In genomic region chr11:114398303-114398920, GRCh38 we compare ENCODE assay signal across 11 cellular contexts. TPM values are rescaled to one million over a fixed set of nuclear protein-coding genes. Genes with fewer than 3 reads are reported as not detected.
A peak's percentile ranks its signal among the peaks of the same experiment; 100 is the strongest.
DNase-seq lines count a peak whose midpoint lies in the region; ATAC-seq, FAIRE-seq and TF ChIP-seq lines count a peak whose summit lies in the region.
"Had no signal": no experiment of that assay in that cellular context is flagged by ENCODE, and none has a peak within 500 bp of the region (broad histone marks: within the 10 kb centered on the region; RNA-seq: fewer than 3 reads in every experiment).

No MANE protein-coding gene starts in this region.

- peak overlapping the region; percentile 94 for H3K4me3 Mint-ChIP-seq in astrocyte (ENCODE audit: unreplicated experiment)
- peak overlapping the region; percentile 8 to 99 (median 96) for H3K4me3 Mint-ChIP-seq in naive thymus-derived CD4-positive, alpha-beta T cell

- H3K27me3 Mint-ChIP-seq in astrocyte (ENCODE audit: low read depth, unreplicated experiment) = no peaks in the 10 kb centered on the region
- peaks cover 0 to 5% (median 0%) of the 10 kb centered on the region in 5 donors for H3K27me3 Mint-ChIP-seq in naive thymus-derived CD4-positive, alpha-beta T cell

- no peak for TF ChIP-seq RAD21 in HCT116 (IDR thresholded peaks at IDR 0.05; ENCODE audit: low read depth)

- no peak for DNase-seq in AG04450 (ENCODE audit: low read depth, low spot score)
- no peak for DNase-seq in HCT116 (ENCODE audit: low read depth, low spot score)
- DNase-seq in astrocyte (ENCODE audit: low read depth) = no peak
- no peak for DNase-seq in naive thymus-derived CD4-positive, alpha-beta T cell
- no peak for DNase-seq in GM19239 (ENCODE audit: insufficient read length, low spot score)
- DNase-seq in NCI-H446 treated with DMSO at 0.1 percent for 48 hours (lab: John Stamatoyannopoulos, UW) = no peak
- no peak for DNase-seq in DMS 273 treated with DMSO at 0.1 percent for 48 hours (lab: John Stamatoyannopoulos, UW)
- DNase-seq: GDM1, mucosa of descending colon had no signal

- H2AFZ ChIP-seq in HCT116 (ENCODE audit: low read depth, low read length, poor library complexity, severe bottlenecking) (no peak overlapping the region), astrocyte (ENCODE audit: low read depth, low read length) (no peak overlapping the region)

- H3K9me3 ChIP-seq in AG04450 (ENCODE audit: control insufficient read depth, insufficient read depth, low read length) (no peaks in the 10 kb centered on the region), HCT116 (ENCODE audit: control insufficient read depth in 1 of 2, insufficient read depth in 1 of 2, low read depth in 1 of 2, low read length in 2 of 2) (no peaks in the 10 kb centered on the region), astrocyte (ENCODE audit: insufficient read depth, low read depth, low read length) (no peaks in the 10 kb centered on the region)
- no peaks in the 10 kb centered on the region for H3K9me3 ChIP-seq in naive thymus-derived CD4-positive, alpha-beta T cell (ENCODE audit: control insufficient read depth in 2 of 3, low read length in 3 of 3)
- H3K9me3 ChIP-seq: mucosa of descending colon had no signal

- TF ChIP-seq CTCF in AG04450 (IDR thresholded peaks at IDR 0.05; ENCODE audit: low read depth, low read length) (no peak), HCT116 (IDR thresholded peaks at IDR 0.05 in 2 of 3, conservative IDR thresholded peaks at IDR 0.05 in 1 of 3; ENCODE audit: borderline replicate concordance in 1 of 3, insufficient read depth in 1 of 3, low read depth in 2 of 3, low read length in 2 of 3) (no peak), astrocyte (IDR thresholded peaks at IDR 0.05; ENCODE audit: insufficient read depth, low read depth, low read length) (no peak)

- ATAC-seq in HCT116 = no peak
- ATAC-seq in naive thymus-derived CD4-positive, alpha-beta T cell = no peak
- no peak for ATAC-seq in GM21528 (IDR thresholded peaks at IDR 0.05; ENCODE audit: low FRiP score, unreplicated experiment)
- ATAC-seq: mucosa of descending colon, Panc1 had no signal

- RAD21 ChIA-PET in HCT116 (lab: Charles Lee; ENCODE audit: low non-redundant PET in 1 of 2, low total read pairs in 2 of 2, uncharacterized antibody in 2 of 2, unreplicated experiment in 2 of 2) = interaction anchor here in 1 of 2 experiments (0.6 kb wide), 1 partner anchor 298 kb away, joined by 3 read pairs; no protein-coding TSS in a partner anchor

- H3K4me3 ChIP-seq in AG04450 (ENCODE audit: low read depth, low read length) (peak overlapping the region; percentile 93), HCT116 (replicated peaks in 1 of 2; ENCODE audit: low read depth in 1 of 2, low read length in 2 of 2) (no peak overlapping the region), astrocyte (ENCODE audit: insufficient read depth, low read depth, low read length) (peak overlapping the region; percentile 99)
- H3K4me3 ChIP-seq in naive thymus-derived CD4-positive, alpha-beta T cell (ENCODE audit: low read length) = no peak overlapping the region
- H3K4me3 ChIP-seq: mucosa of descending colon had no signal

- peaks cover 47% of the 10 kb centered on the region for H3K79me2 ChIP-seq in HCT116 (ENCODE audit: insufficient read depth, low read length)
- peaks cover 45% of the 10 kb centered on the region for H3K79me2 ChIP-seq in astrocyte (ENCODE audit: insufficient read depth, low read length)

- H3K27ac Mint-ChIP-seq in astrocyte (ENCODE audit: unreplicated experiment) = peak overlapping the region; percentile 99
- H3K27ac Mint-ChIP-seq in naive thymus-derived CD4-positive, alpha-beta T cell = peak overlapping the region in 8 of 9 donors; percentile 14 to 99 (median 98)

- H3K36me3 ChIP-seq in HCT116 (ENCODE audit: control insufficient read depth in 1 of 2, insufficient read depth in 2 of 2, low read length in 2 of 2) (peaks cover 0 to 7% of the 10 kb centered on the region in 2 experiments; a peak in 1 of 4 replicates), astrocyte (ENCODE audit: insufficient read depth, low read length) (peaks cover 3% of the 10 kb centered on the region)
- H3K36me3 ChIP-seq in naive thymus-derived CD4-positive, alpha-beta T cell (ENCODE audit: control insufficient read depth in 2 of 3, insufficient read depth in 3 of 3, low read length in 3 of 3) = peaks cover 0 to 3% (median 0%) of the 10 kb centered on the region in 3 experiments

- H3K4me1 Mint-ChIP-seq in astrocyte (ENCODE audit: low read depth, unreplicated experiment) = peaks cover 20% of the 10 kb centered on the region
- H3K4me1 Mint-ChIP-seq in naive thymus-derived CD4-positive, alpha-beta T cell = peaks cover 27 to 59% (median 49%) of the 10 kb centered on the region in 7 donors

- CTCF ChIA-PET in AG04450 (lab: Charles Lee) = interaction anchor here (0.9 to 2.2 kb wide), 7 partner anchors 13 to 117 kb away, joined by 3 to 13 read pairs (median 3); no protein-coding TSS in a partner anchor
- CTCF ChIA-PET in HCT116 (lab: Charles Lee) = no interaction called here
- CTCF ChIA-PET in naive thymus-derived CD4-positive, alpha-beta T cell (lab: Charles Lee) = interaction anchor here (0.7 kb wide), 2 partner anchors 9 to 18 kb away, joined by 3 read pairs; no protein-coding TSS in a partner anchor

- H3K4me2 ChIP-seq in HCT116 (ENCODE audit: low read length) (peak overlapping the region; percentile 89; the same call in 1 of the 2 replicates), astrocyte (ENCODE audit: low read length) (peak overlapping the region; percentile 89)

- FAIRE-seq in astrocyte (lab: Jason Lieb, UNC) (no peak), GM19239 (lab: Jason Lieb, UNC) (no peak)

- H3K4me1 ChIP-seq in HCT116 (ENCODE audit: control insufficient read depth in 1 of 2, insufficient read depth in 2 of 2, low read length in 2 of 2) = peaks cover 0 to 14% of the 10 kb centered on the region in 2 experiments; a peak in 2 of 4 replicates
- peaks cover 16% of the 10 kb centered on the region for H3K4me1 ChIP-seq in astrocyte (ENCODE audit: insufficient read depth, low read length)
- peaks cover 18 to 20% of the 10 kb centered on the region in 2 donors for H3K4me1 ChIP-seq in naive thymus-derived CD4-positive, alpha-beta T cell (ENCODE audit: control insufficient read depth in 2 of 2, insufficient read depth in 2 of 2, low read length in 2 of 2)

- H3K27me3 ChIP-seq in AG04450 (ENCODE audit: control insufficient read depth, insufficient read depth, low read length) (no peaks in the 10 kb centered on the region), HCT116 (ENCODE audit: insufficient read depth, low read length) (0 out of 2 replicates have a peak, but pooled peaks cover under 1% of the 10 kb centered on the region), astrocyte (ENCODE audit: insufficient read depth, low read length) (no peaks in the 10 kb centered on the region)
- no peaks in the 10 kb centered on the region for H3K27me3 ChIP-seq in naive thymus-derived CD4-positive, alpha-beta T cell (ENCODE audit: control insufficient read depth in 2 of 2, insufficient read depth in 2 of 2, low read length in 2 of 2)

- no peaks in the 10 kb centered on the region for H3K9me3 Mint-ChIP-seq in astrocyte (ENCODE audit: unreplicated experiment)
- H3K9me3 Mint-ChIP-seq in naive thymus-derived CD4-positive, alpha-beta T cell = peaks cover 0 to 4% (median 0%) of the 10 kb centered on the region in 11 donors

- no peak overlapping the region for H3K27ac ChIP-seq in AG04450 (ENCODE audit: low read depth, low read length)
- H3K27ac ChIP-seq in HCT116 (ENCODE audit: low read depth, low read length) = no peak overlapping the region
- H3K27ac ChIP-seq in astrocyte (ENCODE audit: low read depth, low read length) = no peak overlapping the region
- no peak overlapping the region for H3K27ac ChIP-seq in naive thymus-derived CD4-positive, alpha-beta T cell (ENCODE audit: low read depth, low read length)

- BruUV-seq in HCT116 (replicated peaks; lab: Mats Ljungman, UMichigan) = no TSS peak

- H3K9me2 ChIP-seq in HCT116 (ENCODE audit: insufficient read depth) = no peaks in the 10 kb centered on the region

- H4K20me1 ChIP-seq in HCT116 (ENCODE audit: insufficient read depth) (0 out of 2 replicates have a peak, but pooled peaks cover 3% of the 10 kb centered on the region), astrocyte (ENCODE audit: insufficient read depth, low read length) (peaks cover under 1% of the 10 kb centered on the region)

- intact Hi-C loops in HCT116 (cut with micrococcal nuclease) = loop anchor here (5.0 kb wide), 1 partner anchor 51 kb away; no protein-coding TSS in a partner anchor
- intact Hi-C loops in naive thymus-derived CD4-positive, alpha-beta T cell (cut with micrococcal nuclease) = no loop called here

- TF ChIP-seq POLR2A in HCT116 (IDR thresholded peaks at IDR 0.05; ENCODE audit: borderline replicate concordance, extremely low read depth, insufficient read depth, insufficient read length) = peak; percentile 2

- H3K36me3 Mint-ChIP-seq in astrocyte (ENCODE audit: low read depth, unreplicated experiment) = peaks cover 2% of the 10 kb centered on the region
- H3K36me3 Mint-ChIP-seq in naive thymus-derived CD4-positive, alpha-beta T cell = peaks cover 0 to 21% (median 8%) of the 10 kb centered on the region in 5 donors

- POLR2A ChIA-PET in AG04450 (lab: Yijun Ruan, JAX) (interaction anchor here (0.5 to 1.6 kb wide), 7 partner anchors 18 to 102 kb away, joined by 3 to 6 read pairs (median 4); partner anchors contain the start of genes NNMT and REXO2), HCT116 (lab: Charles Lee) (no interaction called here)
- POLR2A ChIA-PET in naive thymus-derived CD4-positive, alpha-beta T cell (lab: Charles Lee) = interaction anchor here (0.6 to 1.1 kb wide), 3 partner anchors 8 to 41 kb away, joined by 3 to 6 read pairs (median 4); partner anchors contain the start of gene REXO2

- no peak overlapping the region for H3K9ac ChIP-seq in HCT116 (ENCODE audit: low read length)
- H3K9ac ChIP-seq in astrocyte (ENCODE audit: low read length) = peak overlapping the region; percentile 100

RNA-seq across cellular contexts. Expression of gene C11orf71, which starts 1.9 kb away (rescaled TPM):
- polyA plus RNA-seq in AG04450 (2011; rRNA removed) = 3.8 and 4.5 TPM in 2 replicates
- 6.2 and 7.1 TPM in 2 replicates for polyA minus RNA-seq in AG04450 (2011; rRNA and poly(A)+ RNA removed)
- 4.3 TPM for total RNA-seq in HCT116 (2021; ENCODE audit: unreplicated experiment)
- 2.3 and 3.0 TPM in 2 replicates for polyA plus RNA-seq in HCT116 (2012)
- 2.2 and 2.9 TPM in 2 replicates for total RNA-seq in astrocyte
- 10 to 100 TPM in 3 of 5 experiments, 1 to 10 TPM in 2; 6.0 to 19.1 (median 17.1) TPM for total RNA-seq in naive thymus-derived CD4-positive, alpha-beta T cell
- 10 to 100 TPM; 10.8 to 19.4 TPM for polyA plus RNA-seq in naive thymus-derived CD4-positive, alpha-beta T cell

RNA-seq across cellular contexts. Expression of gene RBM7, which starts 2.1 kb away (rescaled TPM):
- 57.1 and 59.8 TPM in 2 replicates for polyA plus RNA-seq in AG04450 (2011; rRNA removed)
- 58.1 and 108 TPM in 2 replicates for polyA minus RNA-seq in AG04450 (2011; rRNA and poly(A)+ RNA removed)
- total RNA-seq in HCT116 (2021; ENCODE audit: unreplicated experiment) (27.9 TPM), astrocyte (49.3 and 50.5 TPM in 2 replicates)
- polyA plus RNA-seq in HCT116 (2012) = 27.1 and 30.8 TPM in 2 replicates
- 10 to 100 TPM; 35.8 to 71.3 (median 43.4) TPM for total RNA-seq in naive thymus-derived CD4-positive, alpha-beta T cell
- 10 to 100 TPM; 19.3 to 35.7 TPM for polyA plus RNA-seq in naive thymus-derived CD4-positive, alpha-beta T cell

RNA-seq across cellular contexts. Expression of gene REXO2, which starts 40.9 kb away (rescaled TPM):
- polyA plus RNA-seq in AG04450 (2011; rRNA removed) = 310 and 401 TPM in 2 replicates
- polyA minus RNA-seq in AG04450 (2011; rRNA and poly(A)+ RNA removed) = 39.5 and 73.8 TPM in 2 replicates
- total RNA-seq in HCT116 (2021; ENCODE audit: unreplicated experiment) (72.5 TPM), astrocyte (179 and 181 TPM in 2 replicates)
- polyA plus RNA-seq in HCT116 (2012) = 55.1 and 56.2 TPM in 2 replicates
- 100 to 1,000 TPM in 1 of 5 experiments, 10 to 100 TPM in 4; 33.8 to 105 (median 56.0) TPM for total RNA-seq in naive thymus-derived CD4-positive, alpha-beta T cell
- polyA plus RNA-seq in naive thymus-derived CD4-positive, alpha-beta T cell = 10 to 100 TPM; 54.2 to 64.0 TPM

Comparison
In these comparisons a context has a peak if more than half of its experiments do, and no peak if none do; other contexts are left out.
1. H3K4me3 ChIP-seq: peak in AG04450 (single experiment) and astrocyte (single experiment); none in HCT116 (0 of 2) and naive thymus-derived CD4-positive, alpha-beta T cell (single experiment).